ENCODE assay signal across 10 cellular contexts in the genomic region with DNA sequence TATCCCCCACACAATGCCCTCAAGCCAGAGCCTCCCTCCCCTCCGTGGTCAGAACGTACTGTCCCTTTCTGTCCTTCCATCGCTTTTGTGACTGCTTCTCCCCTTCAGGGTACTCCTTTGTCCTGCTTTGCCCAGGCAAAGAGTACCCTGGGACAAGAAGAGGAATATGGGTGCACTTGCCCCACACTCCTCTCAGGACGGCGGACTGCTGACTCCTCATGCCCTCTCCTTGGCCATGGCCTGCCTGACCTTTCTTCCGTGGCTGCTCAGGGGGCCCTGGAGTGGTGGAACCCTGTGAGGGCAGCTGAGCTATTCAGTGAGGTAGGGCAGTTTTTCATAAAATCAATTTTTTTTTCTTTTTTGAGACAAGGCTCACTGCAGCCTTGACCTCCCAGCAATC. TPM values are rescaled to one million over a fixed set of nuclear protein-coding genes. Genes with fewer than 3 reads are reported as not detected.
DNase-seq lines count a peak whose midpoint lies in the region; ATAC-seq and TF ChIP-seq lines count a peak whose summit lies in the region.
"Had no signal": no experiment of that assay in that cellular context is flagged by ENCODE, and none has a peak within 500 bp of the region (broad histone marks: within the 10 kb centered on the region; RNA-seq: fewer than 3 reads in every experiment).

No MANE protein-coding gene starts in this region.

- ATAC-seq in HG02884 (IDR thresholded peaks at IDR 0.05; ENCODE audit: unreplicated experiment) (no peak), GM21717 (IDR thresholded peaks at IDR 0.05; ENCODE audit: unreplicated experiment) (no peak)

- H3K4me2 ChIP-seq in Karpas-422 (ENCODE audit: low read depth, low read length, poor library complexity, severe bottlenecking): peak overlapping the region; percentile 84

- intact Hi-C loops in CD14-positive monocyte (cut with micrococcal nuclease): no loop called here

- H3K36me3 Mint-ChIP-seq in CD14-positive monocyte (peaks cover 59 to 62% of the 10 kb centered on the region in 2 donors), osteocyte (ENCODE audit: unreplicated experiment) (peaks cover 31% of the 10 kb centered on the region)

- H3K9me3 ChIP-seq in Karpas-422 (ENCODE audit: low read length) (no peaks in the 10 kb centered on the region), duodenal mucosa (ENCODE audit: control insufficient read depth in 1 of 2, low read length in 2 of 2) (no peaks in the 10 kb centered on the region)

- no peak overlapping the region for H3K27ac ChIP-seq in Karpas-422 (ENCODE audit: low read length)
- no peak overlapping the region for H3K27ac ChIP-seq in duodenal mucosa (ENCODE audit: low read depth, low read length)

- H3K9me2 ChIP-seq in Karpas-422 (replicated peaks; ENCODE audit: insufficient read depth, low read length): no peaks in the 10 kb centered on the region

- H3K4me1 Mint-ChIP-seq in CD14-positive monocyte (peaks cover 44% of the 10 kb centered on the region), osteocyte (ENCODE audit: unreplicated experiment) (peaks cover 57% of the 10 kb centered on the region)

- peaks cover 74% of the 10 kb centered on the region for H3K79me2 ChIP-seq in Karpas-422 (ENCODE audit: low read length)

- H3K4me3 ChIP-seq in Karpas-422 (ENCODE audit: low read length) (no peak overlapping the region), duodenal mucosa (ENCODE audit: low read depth in 1 of 2, low read length in 2 of 2) (peak overlapping the region; percentile 4 to 21)

- H3K36me3 ChIP-seq in Karpas-422 (ENCODE audit: insufficient read depth, low read length) (peaks cover 62% of the 10 kb centered on the region), duodenal mucosa (ENCODE audit: control insufficient read depth in 1 of 2, insufficient read depth in 2 of 2, low read length in 2 of 2) (peaks cover 35 to 52% of the 10 kb centered on the region in 2 donors)

- peak overlapping the region in 6 of 7 donors; percentile 26 to 64 (median 43) for H3K27ac Mint-ChIP-seq in CD14-positive monocyte
- H3K27ac Mint-ChIP-seq in osteocyte (ENCODE audit: unreplicated experiment): peak overlapping the region; percentile 70

- H2AFZ ChIP-seq in Karpas-422 (ENCODE audit: low read length): no peak overlapping the region

- H3K4me1 ChIP-seq in Karpas-422 (ENCODE audit: low read length) (peaks cover 46% of the 10 kb centered on the region), duodenal mucosa (ENCODE audit: control insufficient read depth in 1 of 2, insufficient read depth in 2 of 2, low read length in 2 of 2) (peaks cover 37 to 49% of the 10 kb centered on the region in 2 donors)

- H3K9ac ChIP-seq in Karpas-422 (ENCODE audit: low read length): 0 out of 2 replicates have a peak overlapping the region, but pooled peaks have one; percentile 1
- peak overlapping the region in 1 of 2 donors; percentile 6 for H3K9ac ChIP-seq in duodenal mucosa (ENCODE audit: low read depth in 1 of 2, low read length in 2 of 2)

- peaks cover under 1 to 5% (median 2%) of the 10 kb centered on the region in 3 donors for H3K27me3 Mint-ChIP-seq in CD14-positive monocyte (ENCODE audit: low read depth in 3 of 3)
- H3K27me3 Mint-ChIP-seq in osteocyte (ENCODE audit: unreplicated experiment): no peaks in the 10 kb centered on the region

- no peak for DNase-seq in CD14-positive monocyte (ENCODE audit: low spot score)
- no peak for DNase-seq in Karpas-422
- DNase-seq in osteocyte (ENCODE audit: extremely low spot score, unreplicated experiment): no peak
- no peak for DNase-seq in NCI-H1417 treated with DMSO at 0.1 percent for 48 hours (lab: John Stamatoyannopoulos, UW)
- no peak for DNase-seq in NCI-H446 (lab: John Stamatoyannopoulos, UW)
- DNase-seq: KBM-7; stimulated activated CD4-positive, alpha-beta T cell treated with anti-CD3 and anti-CD28 coated beads, Interleukin-12 subunit alpha, Interleukin-12 subunit beta, amount 100 ng/mL, for 4 hours had no signal

- peaks cover 6% of the 10 kb centered on the region; the same call in 1 of the 2 replicates for H4K20me1 ChIP-seq in Karpas-422 (ENCODE audit: insufficient read depth, low read depth, low read length)

- H3K9me3 Mint-ChIP-seq in CD14-positive monocyte (no peaks in the 10 kb centered on the region), osteocyte (ENCODE audit: unreplicated experiment) (no peaks in the 10 kb centered on the region)

- TF ChIP-seq CTCF in CD14-positive monocyte (IDR thresholded peaks at IDR 0.05) (no peak), osteocyte (IDR thresholded peaks at IDR 0.05) (no peak)

- H3K4me3 Mint-ChIP-seq in CD14-positive monocyte (no peak overlapping the region), osteocyte (ENCODE audit: unreplicated experiment) (peak overlapping the region; percentile 27)

- H3K27me3 ChIP-seq in Karpas-422 (ENCODE audit: low read length) (no peaks in the 10 kb centered on the region), duodenal mucosa (ENCODE audit: control insufficient read depth in 1 of 2, insufficient read depth in 2 of 2, low read length in 2 of 2) (no peaks in the 10 kb centered on the region)

RNA-seq across cellular contexts. Expression of gene C2orf74, which starts 18.7 kb away (rescaled TPM):
- polyA plus RNA-seq in CD14-positive monocyte: 10 to 100 TPM; 12.0 to 18.2 TPM
- total RNA-seq in Karpas-422 (2014; rRNA removed; shearing (Covaris generic); ENCODE audit: low replicate concordance): 7.6 and 21.4 TPM in 2 replicates
- total RNA-seq in osteocyte: 9.2 and 10.3 TPM in 2 replicates
